ENCODE assay signal across 21 cellular contexts in the genomic region with DNA sequence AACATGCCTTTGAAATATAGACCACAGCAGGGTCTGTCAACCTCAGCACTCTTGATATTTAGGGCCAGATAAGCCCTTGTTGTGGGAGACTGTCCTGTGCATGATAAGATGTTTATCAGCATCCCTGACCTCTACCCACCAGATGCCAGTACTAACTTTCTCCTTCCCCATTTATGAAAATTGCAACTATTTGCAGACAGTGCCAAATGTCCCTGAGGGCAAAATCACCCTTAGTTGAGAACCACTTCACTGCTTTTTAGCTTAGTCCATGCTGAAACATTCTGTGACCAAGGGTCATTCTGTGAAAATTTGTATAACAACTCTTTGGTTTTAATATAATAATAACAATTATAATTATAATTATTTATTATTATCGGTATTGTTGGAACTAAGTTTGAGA.
DNase-seq lines count a peak whose midpoint lies in the region; ATAC-seq, FAIRE-seq and TF ChIP-seq lines count a peak whose summit lies in the region.
"Had no signal": no experiment of that assay in that cellular context is flagged by ENCODE, and none has a peak within 500 bp of the region (broad histone marks: within the 10 kb centered on the region; RNA-seq: fewer than 3 reads in every experiment).

No MANE protein-coding gene starts in this region.

- H3K27me3 Mint-ChIP-seq in chondrocyte (ENCODE audit: low read depth) = no peaks in the 10 kb centered on the region
- H3K27me3 Mint-ChIP-seq in activated CD8-positive, alpha-beta T cell treated with anti-CD3 and anti-CD28 coated beads for 36 hours = peaks cover 31% of the 10 kb centered on the region

- no peaks in the 10 kb centered on the region for H3K9me3 ChIP-seq in thoracic aorta
- no peaks in the 10 kb centered on the region for H3K9me3 ChIP-seq in pancreas
- H3K9me3 ChIP-seq in sigmoid colon = no peaks in the 10 kb centered on the region
- H3K9me3 ChIP-seq: A549, Caco-2 had no signal

- 55 to 82% methylated on average over 1 of the region's 1 CpG for WGBS in pancreas, 2 donors
- WGBS in sigmoid colon, 2 donors = 83 to 88% methylated on average over 1 of the region's 1 CpG

- POLR2A ChIA-PET in activated CD8-positive, alpha-beta T cell treated with anti-CD3 and anti-CD28 coated beads for 36 hours (lab: Charles Lee) = no interaction called here

- H3K27ac ChIP-seq in thoracic aorta (peak overlapping the region; percentile 70 to 84), pancreas (no peak overlapping the region), sigmoid colon (peak overlapping the region in 1 of 4 donors; percentile 9)
- H3K27ac ChIP-seq: A549 had no signal

- peak; percentile 59 for DNase-seq in EH (ENCODE audit: low read depth)
- peak; percentile 9 for DNase-seq in OCI-M1 (lab: John Stamatoyannopoulos, UW)
- DNase-seq in chondrocyte (ENCODE audit: low spot score) = no peak
- DNase-seq in thoracic aorta (ENCODE audit: low spot score) = no peak
- no peak for DNase-seq in KG1 (lab: John Stamatoyannopoulos, UW)
- DNase-seq in activated CD8-positive, alpha-beta T cell treated with anti-CD3 and anti-CD28 coated beads for 36 hours = no peak
- no peak for DNase-seq in pancreas
- DNase-seq in sigmoid colon = no peak
- DNase-seq: Caco-2, GOT3, NCI-H1417, NCI-H1930, NCI-H2171, NCI-H510A, NCI-H82, SHP77 treated with DMSO at 0.1 percent for 48 hours had no signal

- intact Hi-C loops in activated CD8-positive, alpha-beta T cell treated with anti-CD3 and anti-CD28 coated beads for 36 hours (cut with micrococcal nuclease) = no loop called here
- intact Hi-C loops in pancreas (cut with DNase I) (loop anchor here in 1 of 3 donors (10.0 kb wide), 1 partner anchor 1081 kb away; no protein-coding TSS in a partner anchor), sigmoid colon (cut with DNase I) (loop anchor here (5.0 kb wide), 1 partner anchor 1084 kb away; no protein-coding TSS in a partner anchor)

- H3K36me3 ChIP-seq in thoracic aorta (no peaks in the 10 kb centered on the region), pancreas (no peaks in the 10 kb centered on the region), sigmoid colon (no peaks in the 10 kb centered on the region)

- FAIRE-seq in pancreas (lab: Jason Lieb, UNC) = no peak
- FAIRE-seq: A549, GM12891, GM19239 had no signal

- TF ChIP-seq POLR2A in sigmoid colon (IDR thresholded peaks at IDR 0.05) = no peak

- H3K4me1 Mint-ChIP-seq in chondrocyte (ENCODE audit: low read depth) = peaks cover 96% of the 10 kb centered on the region
- no peaks in the 10 kb centered on the region for H3K4me1 Mint-ChIP-seq in activated CD8-positive, alpha-beta T cell treated with anti-CD3 and anti-CD28 coated beads for 36 hours (ENCODE audit: low read depth)
- H3K4me1 Mint-ChIP-seq: CD14-positive monocyte had no signal

- no peaks in the 10 kb centered on the region for H3K9me3 Mint-ChIP-seq in chondrocyte (ENCODE audit: low read depth)
- no peaks in the 10 kb centered on the region for H3K9me3 Mint-ChIP-seq in activated CD8-positive, alpha-beta T cell treated with anti-CD3 and anti-CD28 coated beads for 36 hours
- H3K9me3 Mint-ChIP-seq: CD14-positive monocyte had no signal

- CTCF ChIA-PET in activated CD8-positive, alpha-beta T cell treated with anti-CD3 and anti-CD28 coated beads for 36 hours (lab: Charles Lee) = interaction anchor here (0.9 kb wide), 1 partner anchor 28 kb away, joined by 3 read pairs; no protein-coding TSS in a partner anchor

- peak overlapping the region; percentile 8 for H3K27ac Mint-ChIP-seq in chondrocyte (ENCODE audit: unreplicated experiment)
- H3K27ac Mint-ChIP-seq in activated CD8-positive, alpha-beta T cell treated with anti-CD3 and anti-CD28 coated beads for 36 hours = no peak overlapping the region
- H3K27ac Mint-ChIP-seq: CD14-positive monocyte had no signal

- H3K4me1 ChIP-seq in thoracic aorta (ENCODE audit: control insufficient read depth in 1 of 2, low read depth in 2 of 2) (peaks cover 27 to 67% of the 10 kb centered on the region in 2 donors), pancreas (no peaks in the 10 kb centered on the region), sigmoid colon (peaks cover 0 to 42% (median 34%) of the 10 kb centered on the region in 4 donors)
- H3K4me1 ChIP-seq: Caco-2 had no signal

- no peak for TF ChIP-seq EP300 in sigmoid colon (IDR thresholded peaks at IDR 0.05)

- no peak overlapping the region for H3K4me3 ChIP-seq in thoracic aorta
- no peak overlapping the region for H3K4me3 ChIP-seq in pancreas
- no peak overlapping the region for H3K4me3 ChIP-seq in sigmoid colon
- H3K4me3 ChIP-seq: A549 had no signal

- H3K4me3 Mint-ChIP-seq in chondrocyte (ENCODE audit: unreplicated experiment) = no peak overlapping the region
- no peak overlapping the region for H3K4me3 Mint-ChIP-seq in activated CD8-positive, alpha-beta T cell treated with anti-CD3 and anti-CD28 coated beads for 36 hours
- H3K4me3 Mint-ChIP-seq: CD14-positive monocyte had no signal

- no peak for TF ChIP-seq CTCF in chondrocyte (IDR thresholded peaks at IDR 0.05)
- TF ChIP-seq CTCF in thoracic aorta (IDR thresholded peaks at IDR 0.05) = no peak
- no peak for TF ChIP-seq CTCF in activated CD8-positive, alpha-beta T cell treated with anti-CD3 and anti-CD28 coated beads for 36 hours (IDR thresholded peaks at IDR 0.05)
- no peak for TF ChIP-seq CTCF in pancreas (IDR thresholded peaks at IDR 0.05)
- TF ChIP-seq CTCF in sigmoid colon (IDR thresholded peaks at IDR 0.05) = no peak

- no peaks in the 10 kb centered on the region for H3K36me3 Mint-ChIP-seq in chondrocyte (ENCODE audit: low read depth)
- H3K36me3 Mint-ChIP-seq in activated CD8-positive, alpha-beta T cell treated with anti-CD3 and anti-CD28 coated beads for 36 hours (ENCODE audit: low read depth) = no peaks in the 10 kb centered on the region
- H3K36me3 Mint-ChIP-seq: CD14-positive monocyte had no signal

- no peaks in the 10 kb centered on the region for H3K27me3 ChIP-seq in thoracic aorta (replicated peaks; ENCODE audit: insufficient read depth)
- no peaks in the 10 kb centered on the region for H3K27me3 ChIP-seq in pancreas
- H3K27me3 ChIP-seq in sigmoid colon = no peaks in the 10 kb centered on the region

- ATAC-seq in thoracic aorta (ENCODE audit: insufficient number of reproducible peaks, low FRiP score, low read depth) (no peak), pancreas (no peak)
- no peak for ATAC-seq in activated CD8-positive, alpha-beta T cell treated with anti-CD3 and anti-CD28 coated beads for 36 hours
- ATAC-seq: A549, Panc1 had no signal

Comparison
In these comparisons a context has a peak if more than half of its experiments do, and no peak if none do; other contexts are left out.
1. DNase-seq: peak in EH (single experiment) and OCI-M1 (single experiment); none in chondrocyte (single experiment), thoracic aorta (single experiment), KG1 (single experiment), activated CD8-positive, alpha-beta T cell treated with anti-CD3 and anti-CD28 coated beads for 36 hours (single experiment), pancreas (0 of 6) and sigmoid colon (single experiment).
2. H3K27ac ChIP-seq: peak in thoracic aorta (2 of 2); none in pancreas (0 of 4).